Comparison of ENCODE assay signal across 23 cellular contexts in the genomic region with DNA sequence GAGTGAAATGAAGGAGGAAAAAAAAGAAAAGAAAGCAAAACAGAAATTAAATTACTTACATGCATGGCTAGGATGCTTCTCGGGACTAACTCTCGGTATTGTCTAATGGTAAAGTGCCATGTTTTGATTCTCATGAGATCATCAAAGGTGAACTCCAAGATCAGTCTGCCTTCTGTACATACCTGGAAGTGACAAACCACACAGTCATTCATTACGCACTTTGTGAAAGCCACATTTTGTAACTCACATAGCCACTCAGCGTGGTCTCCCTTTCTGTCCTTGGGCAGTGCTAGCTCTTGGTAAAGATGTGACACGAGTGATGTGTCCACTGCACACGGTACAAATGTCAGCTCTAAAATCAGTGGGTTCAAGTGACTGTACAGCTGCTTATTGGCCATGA.
"Had no signal": no experiment of that assay in that cellular context is flagged by ENCODE, and none has a peak within 500 bp of the region (broad histone marks: within the 10 kb centered on the region; RNA-seq: fewer than 3 reads in every experiment).

No MANE protein-coding gene starts in this region.

- H3K27ac ChIP-seq: gastrocnemius medialis, hepatocyte, pancreas, spleen, VCaP had no signal

- H3K27me3 ChIP-seq: gastrocnemius medialis, hepatocyte, pancreas, spleen, tibial nerve had no signal

- H3K4me3 ChIP-seq: gastrocnemius medialis, hepatocyte, pancreas, spleen, tibial nerve had no signal

- H3K9me3 ChIP-seq: gastrocnemius medialis, pancreas, spleen, tibial nerve had no signal

- ATAC-seq: activated naive CD8-positive, alpha-beta T cell treated with anti-CD3 and anti-CD28 coated beads, Interleukin-2, amount 50 U/mL, for 24 hours; gastrocnemius medialis; left colon; pancreas; right cardiac atrium had no signal

- DNase-seq: activated CD4-positive, alpha-beta T cell treated with anti-CD3 and anti-CD28 coated beads for 4 hours; activated CD4-positive, alpha-beta T cell treated with anti-CD3 and anti-CD28 coated beads, Interleukin-2, amount 50 U/mL, for 4 hours; activated CD8-positive, alpha-beta memory T cell treated with anti-CD3 and anti-CD28 coated beads, Interleukin-2, amount 50 U/mL, for 4 hours; activated gamma-delta T cell treated with Interleukin-2 at 50 U/mL for 16 hours; activated naive CD8-positive, alpha-beta T cell treated with anti-CD3 and anti-CD28 coated beads, Interleukin-2, amount 50 U/mL, for 24 hours; activated T-cell treated with anti-CD3 and anti-CD28 coated beads, Interleukin-2, amount 50 U/mL, for 1 hour; amygdala; dermis blood vessel endothelial cell; effector CD4-positive, alpha-beta T cell; gastrocnemius medialis; glutamatergic neuron; islet precursor cell; left colon; mammary epithelial cell; nucleus accumbens; pancreas; right cardiac atrium; spleen; stimulated activated naive CD4-positive, alpha-beta T cell; T-helper 9 cell had no signal

- H3K36me3 ChIP-seq: gastrocnemius medialis, pancreas, tibial nerve had no signal

- H3K4me1 ChIP-seq: gastrocnemius medialis, pancreas, spleen had no signal
